Comparison of ENCODE assay signal across 8 cellular contexts in the genomic region with DNA sequence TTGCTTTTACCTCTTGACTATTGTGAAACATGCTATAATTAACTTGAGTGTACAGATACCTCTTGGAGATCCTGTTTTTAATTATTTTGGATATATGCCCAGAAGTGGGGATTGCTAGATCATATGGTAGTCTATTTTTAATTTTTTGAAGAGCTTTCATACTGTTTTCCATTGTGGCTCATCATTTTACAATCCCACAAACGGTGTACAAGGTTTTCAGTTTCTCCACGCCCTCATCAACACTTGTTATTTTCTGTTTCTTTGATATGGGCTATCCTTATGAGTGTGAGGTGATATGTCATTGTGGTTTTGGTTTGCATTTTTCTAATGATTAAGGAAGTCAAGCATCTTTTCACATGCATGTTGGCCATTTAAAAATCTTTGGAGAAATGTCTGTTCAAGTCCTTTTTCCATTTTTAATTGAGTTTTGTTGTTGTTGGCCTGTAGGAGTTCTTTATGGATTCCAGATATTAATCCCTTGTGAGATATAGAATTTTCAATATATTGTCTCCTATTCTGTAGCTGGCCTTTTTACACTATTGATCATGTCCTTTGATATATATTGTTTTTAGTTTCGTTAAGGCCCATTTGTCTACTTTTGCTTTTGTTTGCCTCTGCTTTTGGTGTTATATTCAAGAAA. TPM values are rescaled to one million over a fixed set of nuclear protein-coding genes. Genes with fewer than 3 reads are reported as not detected.
A peak's percentile ranks its signal among the peaks of the same experiment; 100 is the strongest.
DNase-seq lines count a peak whose midpoint lies in the region; ATAC-seq and TF ChIP-seq lines count a peak whose summit lies in the region.

No MANE protein-coding gene starts in this region.

- H3K4me1 Mint-ChIP-seq in Caco-2 (ENCODE audit: low read depth, unreplicated experiment) (no peaks in the 10 kb centered on the region), CD14-positive monocyte (peaks cover 8% of the 10 kb centered on the region)

- H3K27me3 ChIP-seq in Karpas-422 (ENCODE audit: low read length), result no peaks in the 10 kb centered on the region
- H3K27me3 ChIP-seq in adipocyte (replicated peaks; ENCODE audit: control insufficient read depth, insufficient read depth, low read length), result no peaks in the 10 kb centered on the region
- H3K27me3 ChIP-seq in spleen (replicated peaks in 1 of 7), result no peaks in the 10 kb centered on the region
- no peaks in the 10 kb centered on the region for H3K27me3 ChIP-seq in Caco-2 (replicated peaks; ENCODE audit: control insufficient read depth, insufficient read depth, low read length)

- no peaks in the 10 kb centered on the region for H3K9me2 ChIP-seq in Karpas-422 (replicated peaks; ENCODE audit: insufficient read depth, low read length)

- no TSS peak for BruUV-seq in Caco-2 (replicated peaks; lab: Mats Ljungman, UMichigan)

- no peak overlapping the region for H2AFZ ChIP-seq in Karpas-422 (ENCODE audit: low read length)

- H3K27me3 Mint-ChIP-seq in Caco-2 (ENCODE audit: insufficient read depth, unreplicated experiment), result no peaks in the 10 kb centered on the region
- H3K27me3 Mint-ChIP-seq in CD14-positive monocyte (ENCODE audit: low read depth in 3 of 3), result no peaks in the 10 kb centered on the region

- peak; percentile 68 for ATAC-seq in GM21423 (IDR thresholded peaks at IDR 0.05; ENCODE audit: unreplicated experiment)

- DNase-seq in G401 (ENCODE audit: low spot score) (peak; percentile 87), Karpas-422 (peak; percentile 39), adipocyte (ENCODE audit: low read depth) (peak; percentile 63), spleen (no peak), Caco-2 (no peak), CD14-positive monocyte (ENCODE audit: low spot score) (no peak), amniotic stem cell (lab: John Stamatoyannopoulos, UW) (no peak)

- H3K4me2 ChIP-seq in Karpas-422 (ENCODE audit: low read depth, low read length, poor library complexity, severe bottlenecking), result no peak overlapping the region

- in situ Hi-C loops in G401 (cut with HindIII; ENCODE audit: low sequenced_read_pairs), result no loop called here

- H3K4me3 ChIP-seq in Karpas-422 (ENCODE audit: low read length) (no peak overlapping the region), adipocyte (ENCODE audit: low read length) (no peak overlapping the region), spleen (no peak overlapping the region), Caco-2 (ENCODE audit: low read depth, low read length) (no peak overlapping the region)

- peaks cover 15% of the 10 kb centered on the region for H3K36me3 Mint-ChIP-seq in Caco-2 (ENCODE audit: insufficient read depth, unreplicated experiment)
- H3K36me3 Mint-ChIP-seq in CD14-positive monocyte, result peaks cover 58 to 68% of the 10 kb centered on the region in 2 donors

- H3K36me3 ChIP-seq in Karpas-422 (ENCODE audit: insufficient read depth, low read length) (peaks cover 27% of the 10 kb centered on the region), adipocyte (ENCODE audit: control insufficient read depth, insufficient read depth, low read length, severe bottlenecking) (peaks cover 37% of the 10 kb centered on the region), spleen (peaks cover 0 to 82% (median 15%) of the 10 kb centered on the region in 6 donors), Caco-2 (ENCODE audit: control insufficient read depth, insufficient read depth, low read length) (no peaks in the 10 kb centered on the region)

- POLR2A ChIA-PET in Caco-2 (lab: Charles Lee), result no interaction called here

- H3K27ac ChIP-seq in Karpas-422 (ENCODE audit: low read length) (no peak overlapping the region), spleen (peak overlapping the region in 5 of 8 donors; percentile 5 to 71 (median 60))

- H3K4me3 Mint-ChIP-seq in Caco-2 (ENCODE audit: unreplicated experiment) (no peak overlapping the region), CD14-positive monocyte (no peak overlapping the region)

- H3K9ac ChIP-seq in Karpas-422 (ENCODE audit: low read length), result no peak overlapping the region
- H3K9ac ChIP-seq in adipocyte (ENCODE audit: low read length), result no peak overlapping the region

- H4K20me1 ChIP-seq in Karpas-422 (ENCODE audit: insufficient read depth, low read depth, low read length), result no peaks in the 10 kb centered on the region

- no peaks in the 10 kb centered on the region for H3K9me3 Mint-ChIP-seq in Caco-2 (ENCODE audit: unreplicated experiment)
- H3K9me3 Mint-ChIP-seq in CD14-positive monocyte, result peaks cover 9 to 17% (median 15%) of the 10 kb centered on the region in 7 donors

- H3K4me1 ChIP-seq in Karpas-422 (ENCODE audit: low read length) (no peaks in the 10 kb centered on the region), adipocyte (ENCODE audit: control insufficient read depth, insufficient read depth, low read length) (no peaks in the 10 kb centered on the region), spleen (peaks cover 0 to 8% (median 0%) of the 10 kb centered on the region in 6 donors), Caco-2 (no peaks in the 10 kb centered on the region)

- CTCF ChIA-PET in Caco-2 (lab: Charles Lee), result no interaction called here

- intact Hi-C loops in spleen (cut with DNase I; ENCODE audit: low total_unique reads), result no loop called here
- intact Hi-C loops in Caco-2 (cut with micrococcal nuclease; ENCODE audit: unreplicated experiment), result no loop called here
- intact Hi-C loops in CD14-positive monocyte (cut with micrococcal nuclease), result no loop called here

- H3K9me3 ChIP-seq in Karpas-422 (ENCODE audit: low read length) (no peaks in the 10 kb centered on the region), adipocyte (ENCODE audit: control insufficient read depth, low read length) (peaks cover 9% of the 10 kb centered on the region), spleen (peaks cover 0 to 19% (median 13%) of the 10 kb centered on the region in 8 donors), Caco-2 (no peaks in the 10 kb centered on the region; the same call in 1 of the 2 replicates)

- peaks cover 55% of the 10 kb centered on the region for H3K79me2 ChIP-seq in Karpas-422 (ENCODE audit: low read length)

- WGBS in spleen, 5 donors, result 46 to 66% (median 58%) methylated on average over 3 of the region's 3 CpGs

- H3K27ac Mint-ChIP-seq in Caco-2 (ENCODE audit: unreplicated experiment), result no peak overlapping the region
- peak overlapping the region in 2 of 7 donors; percentile 8 to 69 for H3K27ac Mint-ChIP-seq in CD14-positive monocyte

- no peak for TF ChIP-seq POLR2A in spleen (IDR thresholded peaks at IDR 0.05)

- TF ChIP-seq CTCF in spleen (IDR thresholded peaks at IDR 0.05 in 8 of 11, conservative IDR thresholded peaks at IDR 0.05 in 3 of 11), result no peak
- no peak for TF ChIP-seq CTCF in Caco-2 (IDR thresholded peaks at IDR 0.05; ENCODE audit: insufficient read depth in 1 of 2, low read depth in 1 of 2, low read length in 1 of 2, severe bottlenecking in 1 of 2, unreplicated experiment in 1 of 2)
- TF ChIP-seq CTCF in CD14-positive monocyte (IDR thresholded peaks at IDR 0.05), result no peak

RNA-seq across cellular contexts. Expression of a gene that starts 7.5 kb away (rescaled TPM):
- 45.3 and 53.5 TPM in 2 replicates for total RNA-seq in G401 (2014; rRNA removed; shearing (Covaris generic))
- total RNA-seq in Karpas-422 (2014; rRNA removed; shearing (Covaris generic); ENCODE audit: low replicate concordance), result 48.9 and 53.0 TPM in 2 replicates
- 10 to 100 TPM; 22.0 to 35.5 (median 27.8) TPM for total RNA-seq in spleen
- 10 to 100 TPM; 11.0 to 12.8 (median 12.1) TPM for polyA plus RNA-seq in spleen
- 32.3 and 32.8 TPM in 2 replicates for total RNA-seq in Caco-2 (2022)
- polyA plus RNA-seq in CD14-positive monocyte, result 10 to 100 TPM; 10.0 to 11.0 TPM

Comparison
In these comparisons a context has a peak if more than half of its experiments do, and no peak if none do; other contexts are left out.
1. DNase-seq: peak in G401 (single experiment), Karpas-422 (single experiment) and adipocyte (single experiment); none in spleen (single experiment), Caco-2 (0 of 2), CD14-positive monocyte (single experiment) and amniotic stem cell (single experiment).